ENCODE assay signal across 8 cellular contexts in genomic region chr11:108697872-108698473, GRCh38. TPM values are rescaled to one million over a fixed set of nuclear protein-coding genes. Genes with fewer than 3 reads are reported as not detected.
A peak's percentile ranks its signal among the peaks of the same experiment; 100 is the strongest.
DNase-seq lines count a peak whose midpoint lies in the region; ATAC-seq and TF ChIP-seq lines count a peak whose summit lies in the region.

No MANE protein-coding gene starts in this region.

- H3K4me3 Mint-ChIP-seq in Calu3 (ENCODE audit: low read depth, unreplicated experiment) (no peak overlapping the region), nephron progenitor cell (no peak overlapping the region)

- H3K36me3 Mint-ChIP-seq in Calu3 (ENCODE audit: insufficient read depth, unreplicated experiment) (no peaks in the 10 kb centered on the region), nephron progenitor cell (ENCODE audit: low read depth) (peaks cover 54% of the 10 kb centered on the region)

- peak; percentile 34 for DNase-seq in Calu3
- peak; percentile 6 for DNase-seq in NCI-H2227 treated with DMSO at 0.1 percent for 48 hours (lab: John Stamatoyannopoulos, UW)
- peak; percentile 6 to 29 for DNase-seq in activated CD4-positive, alpha-beta T cell treated with anti-CD3 and anti-CD28 coated beads for 4 hours
- DNase-seq in fibroblast of mammary gland (ENCODE audit: low read depth) = peak; percentile 84
- DNase-seq in nephron progenitor cell = peak; percentile 42
- no peak for DNase-seq in cortex of kidney (lab: John Stamatoyannopoulos, UW)

- BruUV-seq in Calu3 (replicated peaks; lab: Mats Ljungman, UMichigan) = no TSS peak

- CTCF ChIA-PET in Calu3 (lab: Charles Lee) = interaction anchor here (1.4 kb wide), 1 partner anchor 173 kb away, joined by 4 read pairs; no protein-coding TSS in a partner anchor

- H3K9me3 Mint-ChIP-seq in Calu3 (ENCODE audit: low read depth, unreplicated experiment) (no peaks in the 10 kb centered on the region), nephron progenitor cell (no peaks in the 10 kb centered on the region)

- ATAC-seq in GM19043 (IDR thresholded peaks at IDR 0.05; ENCODE audit: low read depth, unreplicated experiment) = peak; percentile 79
- peak; percentile 83 for ATAC-seq in HG03159 (IDR thresholded peaks at IDR 0.05; ENCODE audit: unreplicated experiment)

- H3K27me3 Mint-ChIP-seq in Calu3 (ENCODE audit: unreplicated experiment) = no peaks in the 10 kb centered on the region
- H3K27me3 Mint-ChIP-seq in nephron progenitor cell (ENCODE audit: low read depth, poor library complexity) = no peaks in the 10 kb centered on the region

- H3K4me3 ChIP-seq in fibroblast of mammary gland (ENCODE audit: control insufficient read depth, low read depth, low read length) = no peak overlapping the region

- peak; percentile 38 for TF ChIP-seq CTCF in Calu3 (IDR thresholded peaks at IDR 0.05; ENCODE audit: unreplicated experiment)
- TF ChIP-seq CTCF in fibroblast of mammary gland (conservative IDR thresholded peaks at IDR 0.05; ENCODE audit: control insufficient read depth, insufficient read depth, low read depth, low read length) = peak; percentile 99
- peak; percentile 95 for TF ChIP-seq CTCF in nephron progenitor cell (IDR thresholded peaks at IDR 0.05)

- H3K27ac Mint-ChIP-seq in Calu3 (ENCODE audit: unreplicated experiment) = no peak overlapping the region
- no peak overlapping the region for H3K27ac Mint-ChIP-seq in nephron progenitor cell

- intact Hi-C loops in Calu3 (cut with micrococcal nuclease; ENCODE audit: unreplicated experiment) = loop anchor here (1.0 to 5.0 kb wide), 3 partner anchors 173 to 1244 kb away; no protein-coding TSS in a partner anchor

- H3K4me1 Mint-ChIP-seq in Calu3 (ENCODE audit: low read depth, unreplicated experiment) (no peaks in the 10 kb centered on the region), nephron progenitor cell (peaks cover 8% of the 10 kb centered on the region)

RNA-seq across cellular contexts. Expression of gene DDX10, which starts 33.1 kb away (rescaled TPM):
- total RNA-seq in Calu3 (2022) = 31.2 and 31.7 TPM in 2 replicates

Comparison
In these comparisons a context has a peak if more than half of its experiments do, and no peak if none do; other contexts are left out.
1. CTCF ChIP-seq: peak in every context shown above with its lines; median percentile 99 in fibroblast of mammary gland; 95 in nephron progenitor cell; 38 in Calu3.